Comparison of ENCODE assay signal across 11 cellular contexts in genomic region chr12:64742371-64742770, GRCh38. TPM values are rescaled to one million over a fixed set of nuclear protein-coding genes. Genes with fewer than 3 reads are reported as not detected.
DNase-seq lines count a peak whose midpoint lies in the region; ATAC-seq lines count a peak whose summit lies in the region.
"Had no signal": no experiment of that assay in that cellular context is flagged by ENCODE, and none has a peak within 500 bp of the region (broad histone marks: within the 10 kb centered on the region; RNA-seq: fewer than 3 reads in every experiment).

No MANE protein-coding gene starts in this region.

- ATAC-seq in activated CD4-positive, alpha-beta T cell treated with anti-CD3 and anti-CD28 coated beads for 36 hours, result peak; percentile 63
- peak; percentile 59 to 79 for ATAC-seq in activated naive CD4-positive, alpha-beta T cell treated with anti-CD3 and anti-CD28 coated beads, Interleukin-2, amount 50 U/mL, for 72 hours
- peak; percentile 70 for ATAC-seq in activated T-helper 17 cell treated with anti-CD3 and anti-CD28 coated beads, Interleukin-2, amount 50 U/mL, for 72 hours (replicated peaks)
- ATAC-seq in stimulated activated naive CD8-positive, alpha-beta T cell treated with anti-CD3 and anti-CD28 coated beads, Interleukin-15, Interleukin-2, amounts not matched to agents 100 U/mL and 50 U/mL, for 24 hours, result peak; percentile 40
- no peak for ATAC-seq in GM18867 (IDR thresholded peaks at IDR 0.05; ENCODE audit: unreplicated experiment)

- intact Hi-C loops in activated CD4-positive, alpha-beta T cell treated with anti-CD3 and anti-CD28 coated beads for 36 hours (cut with DNase I, micrococcal nuclease), result no loop called here

- DNase-seq in activated CD4-positive, alpha-beta T cell treated with anti-CD3 and anti-CD28 coated beads for 36 hours, result no peak
- DNase-seq in activated CD4-positive, alpha-beta T cell treated with anti-CD3 and anti-CD28 coated beads, Interleukin-2, amount 50 U/mL, for 4 hours, result no peak
- DNase-seq in activated naive CD4-positive, alpha-beta T cell treated with anti-CD3 and anti-CD28 coated beads, Interleukin-2, amount 50 U/mL, for 72 hours (ENCODE audit: low spot score in 2 of 2), result no peak
- DNase-seq in activated naive CD4-positive, alpha-beta T cell treated with anti-CD3 and anti-CD28 coated beads, Interleukin-2, amount 50 U/mL, for 16 hours, result no peak
- no peak for DNase-seq in stimulated activated naive CD8-positive, alpha-beta T cell treated with anti-CD3 and anti-CD28 coated beads, Interleukin-15, Interleukin-2, amounts not matched to agents 100 U/mL and 50 U/mL, for 24 hours
- DNase-seq in GOT3 (lab: John Stamatoyannopoulos, UW), result no peak
- DNase-seq: 8988T; Caco-2; CD4-positive, alpha-beta T cell had no signal

- peaks cover 12% of the 10 kb centered on the region for H3K4me1 Mint-ChIP-seq in activated CD4-positive, alpha-beta T cell treated with anti-CD3 and anti-CD28 coated beads for 36 hours
- peaks cover 9% of the 10 kb centered on the region for H3K4me1 Mint-ChIP-seq in activated T-helper 17 cell treated with anti-CD3 and anti-CD28 coated beads, Interleukin-2, amount 50 U/mL, for 72 hours

- no peak overlapping the region for H3K4me3 Mint-ChIP-seq in activated CD4-positive, alpha-beta T cell treated with anti-CD3 and anti-CD28 coated beads for 36 hours
- no peak overlapping the region for H3K4me3 Mint-ChIP-seq in activated T-helper 17 cell treated with anti-CD3 and anti-CD28 coated beads, Interleukin-2, amount 50 U/mL, for 72 hours
- H3K4me3 Mint-ChIP-seq: CD4-positive, alpha-beta T cell had no signal

- POLR2A ChIA-PET in activated CD4-positive, alpha-beta T cell treated with anti-CD3 and anti-CD28 coated beads for 36 hours (lab: Charles Lee), result no interaction called here

- no peak overlapping the region for H3K27ac Mint-ChIP-seq in activated CD4-positive, alpha-beta T cell treated with anti-CD3 and anti-CD28 coated beads for 36 hours
- H3K27ac Mint-ChIP-seq in activated naive CD4-positive, alpha-beta T cell treated with anti-CD3 and anti-CD28 coated beads, Interleukin-2, amount 50 U/mL, for 72 hours, result peak overlapping the region in 1 of 2 donors; percentile 41
- H3K27ac Mint-ChIP-seq in activated T-helper 17 cell treated with anti-CD3 and anti-CD28 coated beads, Interleukin-2, amount 50 U/mL, for 72 hours, result no peak overlapping the region
- H3K27ac Mint-ChIP-seq: CD4-positive, alpha-beta T cell had no signal

- peaks cover 60% of the 10 kb centered on the region for H3K36me3 Mint-ChIP-seq in activated CD4-positive, alpha-beta T cell treated with anti-CD3 and anti-CD28 coated beads for 36 hours (ENCODE audit: low read depth)
- H3K36me3 Mint-ChIP-seq in activated naive CD4-positive, alpha-beta T cell treated with anti-CD3 and anti-CD28 coated beads, Interleukin-2, amount 50 U/mL, for 72 hours, result peaks cover 12 to 42% of the 10 kb centered on the region in 2 donors
- peaks cover 99% of the 10 kb centered on the region for H3K36me3 Mint-ChIP-seq in activated T-helper 17 cell treated with anti-CD3 and anti-CD28 coated beads, Interleukin-2, amount 50 U/mL, for 72 hours (ENCODE audit: low read depth)

- CTCF ChIA-PET in activated CD4-positive, alpha-beta T cell treated with anti-CD3 and anti-CD28 coated beads for 36 hours (lab: Charles Lee), result no interaction called here

- H3K27me3 Mint-ChIP-seq in activated CD4-positive, alpha-beta T cell treated with anti-CD3 and anti-CD28 coated beads for 36 hours, result no peaks in the 10 kb centered on the region
- H3K27me3 Mint-ChIP-seq in activated T-helper 17 cell treated with anti-CD3 and anti-CD28 coated beads, Interleukin-2, amount 50 U/mL, for 72 hours, result no peaks in the 10 kb centered on the region
- H3K27me3 Mint-ChIP-seq: CD4-positive, alpha-beta T cell had no signal

- no peaks in the 10 kb centered on the region for H3K9me3 Mint-ChIP-seq in activated CD4-positive, alpha-beta T cell treated with anti-CD3 and anti-CD28 coated beads for 36 hours (ENCODE audit: low read depth)
- H3K9me3 Mint-ChIP-seq in activated naive CD4-positive, alpha-beta T cell treated with anti-CD3 and anti-CD28 coated beads, Interleukin-2, amount 50 U/mL, for 72 hours, result no peaks in the 10 kb centered on the region
- no peaks in the 10 kb centered on the region for H3K9me3 Mint-ChIP-seq in activated T-helper 17 cell treated with anti-CD3 and anti-CD28 coated beads, Interleukin-2, amount 50 U/mL, for 72 hours
- H3K9me3 Mint-ChIP-seq: CD4-positive, alpha-beta T cell had no signal

RNA-seq across cellular contexts. Expression of gene GNS, which starts 16.8 kb away (rescaled TPM):
- 10 to 100 TPM; 19.9 to 21.9 TPM for total RNA-seq in activated CD4-positive, alpha-beta T cell treated with anti-CD3 and anti-CD28 coated beads for 36 hours
- total RNA-seq in activated naive CD4-positive, alpha-beta T cell treated with anti-CD3 and anti-CD28 coated beads, Interleukin-2, amount 50 U/mL, for 72 hours, result 10 to 100 TPM; 21.5 to 26.8 TPM
- 10 to 100 TPM; 26.2 to 29.9 TPM for total RNA-seq in activated T-helper 17 cell treated with anti-CD3 and anti-CD28 coated beads, Interleukin-2, amount 50 U/mL, for 72 hours
